1 cellular context compared by ENCODE assay signal in genomic region chr9:135649508-135649907, GRCh38.
TF ChIP-seq lines count a peak whose summit lies in the region.

No MANE protein-coding gene starts in this region.

TF ChIP-seq in H1, 55 proteins besides CTCF, POLR2A, EP300 and RAD21:
- TF ChIP-seq CHD7 (IDR thresholded peaks at IDR 0.05; ENCODE audit: insufficient replicate concordance, low read length) (peak; percentile 78), CBX5 (IDR thresholded peaks at IDR 0.05; ENCODE audit: low read depth, low read length) (no peak), POU5F1 (IDR thresholded peaks at IDR 0.05; ENCODE audit: low read depth, low read length) (peak; percentile 26; the same call in 1 of the 2 replicates)
